Comparison of ENCODE assay signal across 2 cellular contexts in the genomic region with DNA sequence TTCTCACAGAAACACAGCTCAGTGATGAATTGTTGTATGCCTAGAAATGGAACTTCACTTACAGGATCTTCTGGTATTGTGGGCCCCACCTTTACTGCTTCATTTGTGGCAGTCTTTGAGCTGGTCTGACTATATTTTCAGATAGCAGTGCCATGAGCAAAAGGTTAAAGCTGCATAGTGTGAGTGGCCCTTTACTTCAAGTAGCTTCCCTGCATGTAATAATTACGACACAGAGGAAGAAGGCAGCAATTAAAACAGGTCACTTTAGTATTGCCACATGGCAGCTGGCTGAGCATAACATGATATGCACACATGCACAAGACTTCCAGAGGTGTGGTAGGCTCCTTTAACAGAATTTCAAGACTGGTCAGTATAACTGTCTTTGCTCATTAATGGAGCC.
TF ChIP-seq lines count a peak whose summit lies in the region.

No MANE protein-coding gene starts in this region.

TF ChIP-seq in A549, 52 proteins besides CTCF, POLR2A, EP300 and RAD21 (continued from another document):
- TF ChIP-seq, protein P1, sequence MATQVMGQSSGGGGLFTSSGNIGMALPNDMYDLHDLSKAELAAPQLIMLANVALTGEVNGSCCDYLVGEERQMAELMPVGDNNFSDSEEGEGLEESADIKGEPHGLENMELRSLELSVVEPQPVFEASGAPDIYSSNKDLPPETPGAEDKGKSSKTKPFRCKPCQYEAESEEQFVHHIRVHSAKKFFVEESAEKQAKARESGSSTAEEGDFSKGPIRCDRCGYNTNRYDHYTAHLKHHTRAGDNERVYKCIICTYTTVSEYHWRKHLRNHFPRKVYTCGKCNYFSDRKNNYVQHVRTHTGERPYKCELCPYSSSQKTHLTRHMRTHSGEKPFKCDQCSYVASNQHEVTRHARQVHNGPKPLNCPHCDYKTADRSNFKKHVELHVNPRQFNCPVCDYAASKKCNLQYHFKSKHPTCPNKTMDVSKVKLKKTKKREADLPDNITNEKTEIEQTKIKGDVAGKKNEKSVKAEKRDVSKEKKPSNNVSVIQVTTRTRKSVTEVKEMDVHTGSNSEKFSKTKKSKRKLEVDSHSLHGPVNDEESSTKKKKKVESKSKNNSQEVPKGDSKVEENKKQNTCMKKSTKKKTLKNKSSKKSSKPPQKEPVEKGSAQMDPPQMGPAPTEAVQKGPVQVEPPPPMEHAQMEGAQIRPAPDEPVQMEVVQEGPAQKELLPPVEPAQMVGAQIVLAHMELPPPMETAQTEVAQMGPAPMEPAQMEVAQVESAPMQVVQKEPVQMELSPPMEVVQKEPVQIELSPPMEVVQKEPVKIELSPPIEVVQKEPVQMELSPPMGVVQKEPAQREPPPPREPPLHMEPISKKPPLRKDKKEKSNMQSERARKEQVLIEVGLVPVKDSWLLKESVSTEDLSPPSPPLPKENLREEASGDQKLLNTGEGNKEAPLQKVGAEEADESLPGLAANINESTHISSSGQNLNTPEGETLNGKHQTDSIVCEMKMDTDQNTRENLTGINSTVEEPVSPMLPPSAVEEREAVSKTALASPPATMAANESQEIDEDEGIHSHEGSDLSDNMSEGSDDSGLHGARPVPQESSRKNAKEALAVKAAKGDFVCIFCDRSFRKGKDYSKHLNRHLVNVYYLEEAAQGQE (IDR thresholded peaks at IDR 0.05), result no peak
- TF ChIP-seq MAFK (IDR thresholded peaks at IDR 0.05; ENCODE audit: partially characterized antibody) (no peak), HDAC2 (IDR thresholded peaks at IDR 0.05) (no peak), BHLHE40 (IDR thresholded peaks at IDR 0.05; ENCODE audit: low read depth, low read length) (no peak), PHF8 (IDR thresholded peaks at IDR 0.05; ENCODE audit: borderline replicate concordance, low read depth) (no peak), CHD4 (IDR thresholded peaks at IDR 0.05; ENCODE audit: borderline replicate concordance) (no peak), CBX2 (IDR thresholded peaks at IDR 0.05; ENCODE audit: borderline replicate concordance, low read depth) (no peak)
- TF ChIP-seq, protein P2, sequence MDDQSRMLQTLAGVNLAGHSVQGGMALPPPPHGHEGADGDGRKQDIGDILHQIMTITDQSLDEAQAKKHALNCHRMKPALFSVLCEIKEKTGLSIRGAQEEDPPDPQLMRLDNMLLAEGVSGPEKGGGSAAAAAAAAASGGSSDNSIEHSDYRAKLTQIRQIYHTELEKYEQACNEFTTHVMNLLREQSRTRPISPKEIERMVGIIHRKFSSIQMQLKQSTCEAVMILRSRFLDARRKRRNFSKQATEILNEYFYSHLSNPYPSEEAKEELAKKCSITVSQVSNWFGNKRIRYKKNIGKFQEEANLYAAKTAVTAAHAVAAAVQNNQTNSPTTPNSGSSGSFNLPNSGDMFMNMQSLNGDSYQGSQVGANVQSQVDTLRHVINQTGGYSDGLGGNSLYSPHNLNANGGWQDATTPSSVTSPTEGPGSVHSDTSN (IDR thresholded peaks at IDR 0.05), result no peak
TF ChIP-seq in A549: peak in this region for 0.

TF ChIP-seq in IMR-90, 13 proteins besides CTCF, POLR2A, EP300 and RAD21 (continued from another document):
- TF ChIP-seq USF2 (IDR thresholded peaks at IDR 0.05; ENCODE audit: low read depth, low read length), result no peak
- TF ChIP-seq RFX5 (IDR thresholded peaks at IDR 0.05; ENCODE audit: low read depth, low read length), result no peak
- no peak for TF ChIP-seq MXI1 (IDR thresholded peaks at IDR 0.05; ENCODE audit: borderline replicate concordance, low read depth, low read length)
- no peak for TF ChIP-seq BHLHE40 (IDR thresholded peaks at IDR 0.05; ENCODE audit: low read depth, low read length)
- TF ChIP-seq RCOR1 (IDR thresholded peaks at IDR 0.05; ENCODE audit: insufficient replicate concordance, low read length), result no peak
- no peak for TF ChIP-seq CEBPB (IDR thresholded peaks at IDR 0.05; ENCODE audit: low read depth, low read length)
- TF ChIP-seq MAZ (IDR thresholded peaks at IDR 0.05; ENCODE audit: borderline replicate concordance, low read depth, low read length), result no peak
